Comparison of ENCODE assay signal across 18 cellular contexts in the genomic region with DNA sequence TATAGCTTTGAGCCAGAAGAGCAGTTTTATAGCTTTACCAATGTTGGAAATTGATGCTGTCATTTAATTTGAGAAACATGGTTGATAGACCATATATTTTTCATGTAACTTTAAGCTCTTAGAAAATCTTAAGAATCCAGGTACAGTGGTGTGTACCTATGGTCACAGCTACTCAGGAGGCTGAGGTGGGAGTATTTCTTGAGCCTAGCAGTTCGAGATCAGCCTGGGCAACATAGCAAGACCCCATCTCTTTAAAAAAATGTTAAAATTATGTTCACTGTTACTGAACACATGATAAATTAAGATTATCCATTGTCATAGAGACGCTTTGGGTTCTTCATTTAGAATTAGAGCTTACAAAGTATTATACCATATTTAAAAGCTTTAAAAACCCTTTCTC.
"Had no signal": no experiment of that assay in that cellular context is flagged by ENCODE, and none has a peak within 500 bp of the region (broad histone marks: within the 10 kb centered on the region; RNA-seq: fewer than 3 reads in every experiment).

No MANE protein-coding gene starts in this region.

- DNase-seq: Karpas-422, KG1, MM.1S, NCI-H1092 treated with DMSO at 0.1 percent for 48 hours, NCI-H1436, NCI-H187, NCI-H2029, NCI-H2081 treated with DMSO at 0.1 percent for 48 hours, NCI-H2171, NCI-H226, NCI-H510A, NCI-H524 treated with DMSO at 0.1 percent for 48 hours, NCI-H69, NCI-H774, SHP77, SW 1271 had no signal

- H3K9me3 ChIP-seq: SK-N-SH had no signal

- H3K27ac ChIP-seq: RWPE1 had no signal

- H3K4me2 ChIP-seq: SK-N-SH had no signal

- H3K9ac ChIP-seq: SK-N-SH had no signal
